ENCODE assay signal across 9 cellular contexts in the genomic region with DNA sequence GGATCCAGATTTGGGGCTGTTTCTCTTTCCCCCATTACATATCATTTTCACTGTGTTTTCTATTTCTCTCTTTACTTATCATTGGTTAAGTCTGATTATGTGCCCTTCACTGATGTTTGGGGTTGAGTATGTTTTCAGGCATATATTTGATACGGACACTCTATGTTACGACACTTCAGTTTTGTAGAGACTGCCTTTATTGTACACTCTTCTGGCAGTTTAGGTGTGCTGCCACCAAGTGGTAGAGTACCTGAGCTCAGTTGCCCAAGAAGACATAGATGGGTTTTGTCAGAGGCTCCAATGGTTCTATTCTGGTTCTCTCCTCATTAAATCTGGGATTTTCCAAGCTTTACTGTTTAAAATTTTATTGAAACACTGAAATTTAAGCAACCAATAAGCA.
DNase-seq lines count a peak whose midpoint lies in the region; ATAC-seq, FAIRE-seq and TF ChIP-seq lines count a peak whose summit lies in the region.
"Had no signal": no experiment of that assay in that cellular context is flagged by ENCODE, and none has a peak within 500 bp of the region (broad histone marks: within the 10 kb centered on the region; RNA-seq: fewer than 3 reads in every experiment).

No MANE protein-coding gene starts in this region.

- no peaks in the 10 kb centered on the region; the same call in 1 of the 2 replicates for H3K27me3 ChIP-seq in H7 (ENCODE audit: control insufficient read depth, insufficient read depth, low read length)
- no peaks in the 10 kb centered on the region for H3K27me3 ChIP-seq in OCI-LY1 (ENCODE audit: insufficient read depth, low read length)

- H3K4me3 Mint-ChIP-seq in T-helper 2 cell treated with Interferon-gamma antibody and Interleukin-4, amounts not matched to agents 5 μg/mL and 100 μg/mL, for 36 hours: no peak overlapping the region

- CTCF ChIA-PET in A549 (lab: Yijun Ruan, JAX): interaction anchor here (0.7 to 3.3 kb wide), 7 partner anchors 14 to 214 kb away, joined by 3 to 9 read pairs (median 3); partner anchors contain the start of gene KALRN

- ATAC-seq in A549 (peak; percentile 61 to 73; a peak in 3 of 6 replicates), GM21526 (IDR thresholded peaks at IDR 0.05; ENCODE audit: low FRiP score, unreplicated experiment) (no peak)

- DNase-seq in A549 (ENCODE audit: low read depth in 1 of 2, low spot score in 1 of 2) (peak; percentile 30 to 52), H7 (peak; percentile 54), fibroblast of the aortic adventitia (ENCODE audit: low read depth) (no peak), frontal cortex (ENCODE audit: low spot score in 2 of 2) (no peak), middle frontal gyrus (ENCODE audit: extremely low spot score, low spot score) (no peak)
- no peak for DNase-seq in T-helper 2 cell treated with Interferon-gamma antibody and Interleukin-4, amounts not matched to agents 5 μg/mL and 100 μg/mL, for 36 hours (ENCODE audit: low spot score)

- WGBS in A549 (ENCODE audit: missing lambda C conversion rate): 79% methylated on average over 2 of the region's 2 CpGs

- H3K4me2 ChIP-seq in A549 (no peak overlapping the region), OCI-LY1 (ENCODE audit: low read length) (no peak overlapping the region)

- peak; percentile 13 for FAIRE-seq in A549 (lab: Jason Lieb, UNC)
- FAIRE-seq in frontal cortex (lab: Jason Lieb, UNC): no peak
- FAIRE-seq: GM18507 had no signal

- H3K79me2 ChIP-seq in OCI-LY1 (ENCODE audit: insufficient read depth, low read length): no peaks in the 10 kb centered on the region

- H3K27me3 Mint-ChIP-seq in T-helper 2 cell treated with Interferon-gamma antibody and Interleukin-4, amounts not matched to agents 5 μg/mL and 100 μg/mL, for 36 hours (ENCODE audit: low read depth): peaks cover 2% of the 10 kb centered on the region

- peak; percentile 44 for TF ChIP-seq CTCF in A549 (IDR thresholded peaks at IDR 0.05)
- TF ChIP-seq CTCF in OCI-LY1 (IDR thresholded peaks at IDR 0.05; ENCODE audit: low read length): peak; percentile 59; the same call in 1 of the 2 replicates
- TF ChIP-seq CTCF in fibroblast of the aortic adventitia (IDR thresholded peaks at IDR 0.05; ENCODE audit: insufficient read depth, low read length): peak; percentile 32

- no peaks in the 10 kb centered on the region for H3K36me3 ChIP-seq in H7 (replicated peaks; ENCODE audit: control insufficient read depth, insufficient read depth, low read length)
- H3K36me3 ChIP-seq in OCI-LY1 (ENCODE audit: insufficient read depth, low read length): no peaks in the 10 kb centered on the region

- TF ChIP-seq EP300 in A549 (IDR thresholded peaks at IDR 0.05): no peak

- no peaks in the 10 kb centered on the region for H4K20me1 ChIP-seq in OCI-LY1 (ENCODE audit: insufficient read depth, low read length)

- H3K4me1 Mint-ChIP-seq in T-helper 2 cell treated with Interferon-gamma antibody and Interleukin-4, amounts not matched to agents 5 μg/mL and 100 μg/mL, for 36 hours (ENCODE audit: low read depth): no peaks in the 10 kb centered on the region

- no peaks in the 10 kb centered on the region for H3K36me3 Mint-ChIP-seq in T-helper 2 cell treated with Interferon-gamma antibody and Interleukin-4, amounts not matched to agents 5 μg/mL and 100 μg/mL, for 36 hours (ENCODE audit: low read depth)

- H3K9me3 ChIP-seq in A549: no peaks in the 10 kb centered on the region
- no peaks in the 10 kb centered on the region for H3K9me3 ChIP-seq in OCI-LY1 (ENCODE audit: low read length)

- no peaks in the 10 kb centered on the region for H3F3A ChIP-seq in OCI-LY1 (ENCODE audit: insufficient read depth, low read length)

- H3K9ac ChIP-seq in OCI-LY1 (ENCODE audit: low read length): no peak overlapping the region

- POLR2A ChIA-PET in A549 (lab: Yijun Ruan, JAX): no interaction called here

- TF ChIP-seq POLR2A in A549 (IDR thresholded peaks at IDR 0.05; ENCODE audit: low read length): no peak

- no peaks in the 10 kb centered on the region for H3K9me3 Mint-ChIP-seq in T-helper 2 cell treated with Interferon-gamma antibody and Interleukin-4, amounts not matched to agents 5 μg/mL and 100 μg/mL, for 36 hours

- TF ChIP-seq RAD21 in A549 (conservative IDR thresholded peaks at IDR 0.05 in 1 of 2, IDR thresholded peaks at IDR 0.05 in 1 of 2): peak; percentile 35 to 49; a peak in 3 of 5 replicates

- peaks cover 18% of the 10 kb centered on the region for H3K4me1 ChIP-seq in A549
- no peaks in the 10 kb centered on the region for H3K4me1 ChIP-seq in OCI-LY1 (ENCODE audit: insufficient read depth, low read length, severe bottlenecking)

- no peaks in the 10 kb centered on the region for H3K9me2 ChIP-seq in OCI-LY1 (ENCODE audit: low read depth, low read length)

- H3K4me3 ChIP-seq in A549: no peak overlapping the region
- H3K4me3 ChIP-seq in H7 (ENCODE audit: insufficient read depth, low read depth, low read length): no peak overlapping the region
- H3K4me3 ChIP-seq in OCI-LY1 (ENCODE audit: low read depth, low read length, poor library complexity, severe bottlenecking): no peak overlapping the region
- no peak overlapping the region for H3K4me3 ChIP-seq in fibroblast of the aortic adventitia (ENCODE audit: low read depth, low read length)

- H3K27ac ChIP-seq in A549 (no peak overlapping the region), OCI-LY1 (ENCODE audit: low read depth, low read length, poor library complexity, severe bottlenecking) (no peak overlapping the region)

- H2AFZ ChIP-seq in OCI-LY1 (ENCODE audit: low read length): no peak overlapping the region

- H3K27ac Mint-ChIP-seq in T-helper 2 cell treated with Interferon-gamma antibody and Interleukin-4, amounts not matched to agents 5 μg/mL and 100 μg/mL, for 36 hours: no peak overlapping the region

TF ChIP-seq in A549, 52 proteins besides CTCF, POLR2A, EP300 and RAD21:
- TF ChIP-seq MAZ (IDR thresholded peaks at IDR 0.05; ENCODE audit: borderline replicate concordance, low read depth, low read length) (no peak), HEYL (CRISPR knock-in tag; IDR thresholded peaks at IDR 0.05) (no peak), CEBPB (IDR thresholded peaks at IDR 0.05) (0 out of 4 replicates have a peak, but pooled peaks of 1 of the 2 experiments have one; percentile 6), SMC3 (IDR thresholded peaks at IDR 0.05) (peak; percentile 32; the same call in 1 of the 3 replicates)
TF ChIP-seq in A549: peak in this region for 2.

Comparison
In these comparisons a context has a peak if more than half of its experiments do, and no peak if none do; other contexts are left out.
1. DNase-seq: peak in A549 (2 of 2) and H7 (single experiment); none in fibroblast of the aortic adventitia (single experiment), frontal cortex (0 of 2), middle frontal gyrus (single experiment) and T-helper 2 cell treated with Interferon-gamma antibody and Interleukin-4, amounts not matched to agents 5 μg/mL and 100 μg/mL, for 36 hours (single experiment).
2. Peak in every context shown above with its lines, with median percentiles within 50 percentile points of each other: CTCF ChIP-seq.